1 cellular context compared by ENCODE assay signal in the genomic region with DNA sequence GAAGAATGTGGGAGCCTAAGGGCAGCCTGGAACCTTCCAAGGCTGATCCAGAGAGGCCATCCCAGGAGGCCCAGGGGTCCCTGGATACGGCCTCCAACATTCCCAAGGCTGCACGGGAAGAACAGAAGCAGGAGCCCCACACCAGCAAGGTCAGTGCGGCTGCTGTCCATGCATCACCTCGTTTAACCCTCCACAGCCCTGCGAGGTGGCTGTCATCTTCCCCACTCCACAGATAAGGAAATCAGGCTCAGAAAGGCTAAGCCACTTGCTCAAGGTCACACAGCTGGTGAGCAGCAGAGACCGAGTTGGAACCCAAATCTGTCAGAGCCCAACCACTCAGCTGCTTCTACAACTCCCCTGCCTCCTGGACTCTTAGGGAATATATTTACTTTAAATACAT.
TF ChIP-seq lines count a peak whose summit lies in the region.

No MANE protein-coding gene starts in this region.

TF ChIP-seq in GM12878, 131 proteins besides CTCF, POLR2A, EP300 and RAD21:
- TF ChIP-seq KDM1A (IDR thresholded peaks at IDR 0.05; ENCODE audit: borderline replicate concordance) (no peak), POLR2AphosphoS5 (IDR thresholded peaks at IDR 0.05; ENCODE audit: low read length) (peak; percentile 59; the same call in 1 of the 2 replicates)
